In genomic region chrX:66074920-66075879, GRCh38 we compare ENCODE assay signal across 9 cellular contexts. TPM values are rescaled to one million over a fixed set of nuclear protein-coding genes. Genes with fewer than 3 reads are reported as not detected.
DNase-seq lines count a peak whose midpoint lies in the region; ATAC-seq and TF ChIP-seq lines count a peak whose summit lies in the region.
"Had no signal": no experiment of that assay in that cellular context is flagged by ENCODE, and none has a peak within 500 bp of the region (broad histone marks: within the 10 kb centered on the region; RNA-seq: fewer than 3 reads in every experiment).

No MANE protein-coding gene starts in this region.

- no peak for TF ChIP-seq CTCF in esophagus squamous epithelium (IDR thresholded peaks at IDR 0.05)
- TF ChIP-seq CTCF in type B pancreatic cell (conservative IDR thresholded peaks at IDR 0.05), result no peak
- no peak for TF ChIP-seq CTCF in RWPE1 (conservative IDR thresholded peaks at IDR 0.05; ENCODE audit: low read depth)

- TF ChIP-seq POLR2A in esophagus squamous epithelium (IDR thresholded peaks at IDR 0.05), result peak in 1 of 4 donors; percentile 24

- DNase-seq in activated CD4-positive, alpha-beta T cell treated with anti-CD3 and anti-CD28 coated beads for 1 hour, result peak; percentile 7
- DNase-seq in esophagus squamous epithelium (lab: John Stamatoyannopoulos, UW) (peak; percentile 1), occipital lobe (lab: John Stamatoyannopoulos, UW) (no peak), type B pancreatic cell (ENCODE audit: extremely low spot score, unreplicated experiment) (no peak), RWPE1 (ENCODE audit: low spot score) (no peak), NCI-H748 (lab: John Stamatoyannopoulos, UW; ENCODE audit: unreplicated experiment) (no peak)
- peak; percentile 24 to 35 for DNase-seq in stimulated activated CD8-positive, alpha-beta memory T cell treated with anti-CD3 and anti-CD28 coated beads, Interleukin-15, amount 100 ng/mL, for 48 hours (ENCODE audit: low read depth in 2 of 2)
- DNase-seq: IMR-90 had no signal

- no peaks in the 10 kb centered on the region for H3K27me3 ChIP-seq in esophagus squamous epithelium

- no peaks in the 10 kb centered on the region for H3K4me1 ChIP-seq in esophagus squamous epithelium

- intact Hi-C loops in esophagus squamous epithelium (cut with DNase I), result no loop called here

- CTCF ChIA-PET in RWPE1 (lab: Yijun Ruan, JAX), result no interaction called here

- ATAC-seq in HG02884 (IDR thresholded peaks at IDR 0.05; ENCODE audit: unreplicated experiment), result peak; percentile 66

- no peak overlapping the region for H3K27ac Mint-ChIP-seq in type B pancreatic cell

- no peaks in the 10 kb centered on the region for H3K36me3 ChIP-seq in esophagus squamous epithelium

- H3K27ac ChIP-seq in esophagus squamous epithelium (peak overlapping the region in 2 of 4 donors; percentile 46 to 51), RWPE1 (no peak overlapping the region)

- H3K4me3 Mint-ChIP-seq in type B pancreatic cell, result no peak overlapping the region

- POLR2A ChIA-PET in RWPE1 (lab: Yijun Ruan, JAX; ENCODE audit: low non-redundant PET), result no interaction called here

- no peaks in the 10 kb centered on the region for H3K9me3 ChIP-seq in esophagus squamous epithelium

- no peaks in the 10 kb centered on the region for H3K4me1 Mint-ChIP-seq in type B pancreatic cell (ENCODE audit: unreplicated experiment)

- WGBS in esophagus squamous epithelium, 2 donors, result 58 to 67% methylated on average over 23 to 24 of the region's 24 CpGs

- H3K9me3 Mint-ChIP-seq in type B pancreatic cell, result peaks cover 10% of the 10 kb centered on the region

- no peaks in the 10 kb centered on the region for H3K27me3 Mint-ChIP-seq in type B pancreatic cell

- H3K36me3 Mint-ChIP-seq in type B pancreatic cell, result no peaks in the 10 kb centered on the region

- no peak overlapping the region for H3K4me3 ChIP-seq in esophagus squamous epithelium

RNA-seq across cellular contexts. Expression of gene VSIG4, which starts 35.3 kb away (rescaled TPM):
- total RNA-seq in esophagus squamous epithelium, result 10 to 100 TPM in 2 of 4 donors, 1 to 10 TPM in 2; 1.7 to 84.3 (median 45.4) TPM
- 22.6 TPM for total RNA-seq in occipital lobe
- not detected in 2 replicates for total RNA-seq in type B pancreatic cell (ENCODE audit: low replicate concordance)
- total RNA-seq: IMR-90 had no signal

Comparison
In these comparisons a context has a peak if more than half of its experiments do, and no peak if none do; other contexts are left out.
1. DNase-seq: peak in activated CD4-positive, alpha-beta T cell treated with anti-CD3 and anti-CD28 coated beads for 1 hour (single experiment), esophagus squamous epithelium (single experiment) and stimulated activated CD8-positive, alpha-beta memory T cell treated with anti-CD3 and anti-CD28 coated beads, Interleukin-15, amount 100 ng/mL, for 48 hours (2 of 2); none in occipital lobe (single experiment), type B pancreatic cell (single experiment), RWPE1 (single experiment) and NCI-H748 (single experiment).